ENCODE assay signal across 1 cellular context in genomic region chr3:143331336-143331735, GRCh38.
TF ChIP-seq lines count a peak whose summit lies in the region.

No MANE protein-coding gene starts in this region.

TF ChIP-seq in HepG2, 621 proteins besides CTCF, POLR2A, EP300 and RAD21 (continued from another document):
- TF ChIP-seq AKNA (CRISPR knock-in tag; IDR thresholded peaks at IDR 0.05; ENCODE audit: borderline replicate concordance), result no peak
- TF ChIP-seq NCOA2 (CRISPR knock-in tag; IDR thresholded peaks at IDR 0.05), result no peak
TF ChIP-seq in HepG2: peak in this region for 0.
